In the genomic region with DNA sequence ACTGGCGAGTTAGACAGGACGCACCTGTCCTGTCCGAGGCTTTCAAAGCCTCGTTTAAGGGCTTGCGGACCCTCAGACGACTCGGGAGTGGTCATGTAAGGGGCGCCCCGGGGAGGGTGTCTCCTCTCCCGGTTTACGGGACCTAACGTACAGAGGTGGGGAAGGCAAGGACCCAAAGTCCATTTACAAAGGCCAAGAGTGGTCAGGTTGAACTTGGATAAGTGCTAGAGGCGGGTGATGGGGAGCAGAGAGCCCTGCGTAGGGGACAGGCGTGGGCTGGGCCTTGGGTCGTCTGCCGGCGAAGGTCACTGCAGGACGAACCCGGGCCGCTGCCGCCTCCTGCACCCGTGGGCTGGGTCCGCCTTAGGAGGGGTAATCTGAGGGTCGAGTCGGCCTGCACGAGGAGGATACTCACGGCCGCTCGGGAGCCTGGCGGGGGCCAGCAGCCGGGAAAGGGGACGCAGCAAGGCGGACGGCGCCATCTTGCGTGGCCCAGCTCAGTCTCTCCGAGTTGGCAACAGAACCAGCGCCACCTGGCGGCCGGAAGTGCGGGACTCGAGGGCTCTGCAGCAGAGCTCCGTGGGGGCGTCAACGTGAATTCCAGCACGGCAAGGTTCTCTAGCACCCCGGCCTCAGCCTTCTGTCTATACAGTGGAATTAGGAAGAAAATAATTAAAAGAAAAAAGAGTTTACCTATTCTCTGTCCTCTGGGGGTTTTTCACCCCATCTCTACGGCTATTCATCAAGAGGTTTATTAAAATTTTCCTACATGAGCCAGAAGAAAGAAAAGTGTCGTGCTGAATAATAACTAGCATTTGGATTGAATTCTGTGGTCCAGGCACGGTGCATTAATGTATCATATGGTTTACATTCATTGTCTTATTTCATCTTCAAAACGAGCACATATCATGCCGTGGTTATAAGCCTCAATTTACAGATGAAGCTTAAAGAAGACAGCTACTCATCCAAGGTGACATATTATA, we compare ENCODE assay signal across 1 cellular context.
TF ChIP-seq lines count a peak whose summit lies in the region.

No MANE protein-coding gene starts in this region.

TF ChIP-seq in SK-N-SH, 30 proteins besides CTCF, POLR2A, EP300 and RAD21 (continued from another document):
- TF ChIP-seq GABPA (IDR thresholded peaks at IDR 0.05; ENCODE audit: low read depth) (peak; percentile 60), TCF12 (IDR thresholded peaks at IDR 0.05) (peak; percentile 24; the same call in 1 of the 2 replicates), MXI1 (IDR thresholded peaks at IDR 0.05; ENCODE audit: low read depth, low read length) (peak; percentile 79; the same call in 1 of the 2 replicates), EZH2phosphoT487 (IDR thresholded peaks at IDR 0.05; ENCODE audit: borderline replicate concordance, low read depth) (no peak), TAF1 (IDR thresholded peaks at IDR 0.05; ENCODE audit: borderline replicate concordance, low read depth, low read length) (peak; percentile 95), NFIC (IDR thresholded peaks at IDR 0.05; ENCODE audit: borderline replicate concordance) (no peak), POLR2AphosphoS5 (IDR thresholded peaks at IDR 0.05; ENCODE audit: low read depth, low read length) (peak; percentile 70), CHD2 (IDR thresholded peaks at IDR 0.05; ENCODE audit: low read length, partially characterized antibody) (peak; percentile 71), FOXM1 (IDR thresholded peaks at IDR 0.05; ENCODE audit: low read depth) (no peak), YY1 (IDR thresholded peaks at IDR 0.05; ENCODE audit: low read depth) (peak; percentile 95), NRF1 (IDR thresholded peaks at IDR 0.05; ENCODE audit: low read depth, low read length) (no peak), ELF1 (IDR thresholded peaks at IDR 0.05) (no peak), FOSL2 (IDR thresholded peaks at IDR 0.05; ENCODE audit: borderline replicate concordance, low read depth) (no peak), RCOR1 (IDR thresholded peaks at IDR 0.05; ENCODE audit: low read length) (peak; percentile 71; the same call in 1 of the 2 replicates)
- TF ChIP-seq, protein P1, sequence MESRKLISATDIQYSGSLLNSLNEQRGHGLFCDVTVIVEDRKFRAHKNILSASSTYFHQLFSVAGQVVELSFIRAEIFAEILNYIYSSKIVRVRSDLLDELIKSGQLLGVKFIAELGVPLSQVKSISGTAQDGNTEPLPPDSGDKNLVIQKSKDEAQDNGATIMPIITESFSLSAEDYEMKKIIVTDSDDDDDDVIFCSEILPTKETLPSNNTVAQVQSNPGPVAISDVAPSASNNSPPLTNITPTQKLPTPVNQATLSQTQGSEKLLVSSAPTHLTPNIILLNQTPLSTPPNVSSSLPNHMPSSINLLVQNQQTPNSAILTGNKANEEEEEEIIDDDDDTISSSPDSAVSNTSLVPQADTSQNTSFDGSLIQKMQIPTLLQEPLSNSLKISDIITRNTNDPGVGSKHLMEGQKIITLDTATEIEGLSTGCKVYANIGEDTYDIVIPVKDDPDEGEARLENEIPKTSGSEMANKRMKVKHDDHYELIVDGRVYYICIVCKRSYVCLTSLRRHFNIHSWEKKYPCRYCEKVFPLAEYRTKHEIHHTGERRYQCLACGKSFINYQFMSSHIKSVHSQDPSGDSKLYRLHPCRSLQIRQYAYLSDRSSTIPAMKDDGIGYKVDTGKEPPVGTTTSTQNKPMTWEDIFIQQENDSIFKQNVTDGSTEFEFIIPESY (IDR thresholded peaks at IDR 0.05; ENCODE audit: borderline replicate concordance, low read depth): no peak
- TF ChIP-seq, protein P2, sequence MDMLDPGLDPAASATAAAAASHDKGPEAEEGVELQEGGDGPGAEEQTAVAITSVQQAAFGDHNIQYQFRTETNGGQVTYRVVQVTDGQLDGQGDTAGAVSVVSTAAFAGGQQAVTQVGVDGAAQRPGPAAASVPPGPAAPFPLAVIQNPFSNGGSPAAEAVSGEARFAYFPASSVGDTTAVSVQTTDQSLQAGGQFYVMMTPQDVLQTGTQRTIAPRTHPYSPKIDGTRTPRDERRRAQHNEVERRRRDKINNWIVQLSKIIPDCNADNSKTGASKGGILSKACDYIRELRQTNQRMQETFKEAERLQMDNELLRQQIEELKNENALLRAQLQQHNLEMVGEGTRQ (IDR thresholded peaks at IDR 0.05; ENCODE audit: borderline replicate concordance, low read depth, low read length): no peak
- TF ChIP-seq, protein P3, sequence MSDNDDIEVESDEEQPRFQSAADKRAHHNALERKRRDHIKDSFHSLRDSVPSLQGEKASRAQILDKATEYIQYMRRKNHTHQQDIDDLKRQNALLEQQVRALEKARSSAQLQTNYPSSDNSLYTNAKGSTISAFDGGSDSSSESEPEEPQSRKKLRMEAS (IDR thresholded peaks at IDR 0.05; ENCODE audit: low read depth): peak; percentile 84; the same call in 1 of the 2 replicates
- TF ChIP-seq, protein P4, sequence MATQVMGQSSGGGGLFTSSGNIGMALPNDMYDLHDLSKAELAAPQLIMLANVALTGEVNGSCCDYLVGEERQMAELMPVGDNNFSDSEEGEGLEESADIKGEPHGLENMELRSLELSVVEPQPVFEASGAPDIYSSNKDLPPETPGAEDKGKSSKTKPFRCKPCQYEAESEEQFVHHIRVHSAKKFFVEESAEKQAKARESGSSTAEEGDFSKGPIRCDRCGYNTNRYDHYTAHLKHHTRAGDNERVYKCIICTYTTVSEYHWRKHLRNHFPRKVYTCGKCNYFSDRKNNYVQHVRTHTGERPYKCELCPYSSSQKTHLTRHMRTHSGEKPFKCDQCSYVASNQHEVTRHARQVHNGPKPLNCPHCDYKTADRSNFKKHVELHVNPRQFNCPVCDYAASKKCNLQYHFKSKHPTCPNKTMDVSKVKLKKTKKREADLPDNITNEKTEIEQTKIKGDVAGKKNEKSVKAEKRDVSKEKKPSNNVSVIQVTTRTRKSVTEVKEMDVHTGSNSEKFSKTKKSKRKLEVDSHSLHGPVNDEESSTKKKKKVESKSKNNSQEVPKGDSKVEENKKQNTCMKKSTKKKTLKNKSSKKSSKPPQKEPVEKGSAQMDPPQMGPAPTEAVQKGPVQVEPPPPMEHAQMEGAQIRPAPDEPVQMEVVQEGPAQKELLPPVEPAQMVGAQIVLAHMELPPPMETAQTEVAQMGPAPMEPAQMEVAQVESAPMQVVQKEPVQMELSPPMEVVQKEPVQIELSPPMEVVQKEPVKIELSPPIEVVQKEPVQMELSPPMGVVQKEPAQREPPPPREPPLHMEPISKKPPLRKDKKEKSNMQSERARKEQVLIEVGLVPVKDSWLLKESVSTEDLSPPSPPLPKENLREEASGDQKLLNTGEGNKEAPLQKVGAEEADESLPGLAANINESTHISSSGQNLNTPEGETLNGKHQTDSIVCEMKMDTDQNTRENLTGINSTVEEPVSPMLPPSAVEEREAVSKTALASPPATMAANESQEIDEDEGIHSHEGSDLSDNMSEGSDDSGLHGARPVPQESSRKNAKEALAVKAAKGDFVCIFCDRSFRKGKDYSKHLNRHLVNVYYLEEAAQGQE (IDR thresholded peaks at IDR 0.05; ENCODE audit: low read depth, low read length): no peak
- TF ChIP-seq, protein P5, sequence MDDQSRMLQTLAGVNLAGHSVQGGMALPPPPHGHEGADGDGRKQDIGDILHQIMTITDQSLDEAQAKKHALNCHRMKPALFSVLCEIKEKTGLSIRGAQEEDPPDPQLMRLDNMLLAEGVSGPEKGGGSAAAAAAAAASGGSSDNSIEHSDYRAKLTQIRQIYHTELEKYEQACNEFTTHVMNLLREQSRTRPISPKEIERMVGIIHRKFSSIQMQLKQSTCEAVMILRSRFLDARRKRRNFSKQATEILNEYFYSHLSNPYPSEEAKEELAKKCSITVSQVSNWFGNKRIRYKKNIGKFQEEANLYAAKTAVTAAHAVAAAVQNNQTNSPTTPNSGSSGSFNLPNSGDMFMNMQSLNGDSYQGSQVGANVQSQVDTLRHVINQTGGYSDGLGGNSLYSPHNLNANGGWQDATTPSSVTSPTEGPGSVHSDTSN (IDR thresholded peaks at IDR 0.05): 0 out of 2 replicates have a peak, but pooled peaks have one; percentile 12
